Comparison of ENCODE assay signal across 17 cellular contexts in genomic region chr16:49471038-49471727, GRCh38.
DNase-seq lines count a peak whose midpoint lies in the region; TF ChIP-seq lines count a peak whose summit lies in the region.
"Had no signal": no experiment of that assay in that cellular context is flagged by ENCODE, and none has a peak within 500 bp of the region (broad histone marks: within the 10 kb centered on the region; RNA-seq: fewer than 3 reads in every experiment).

No MANE protein-coding gene starts in this region.

- no peaks in the 10 kb centered on the region for H3K4me1 ChIP-seq in H9 (ENCODE audit: insufficient read depth, low read length)
- no peaks in the 10 kb centered on the region for H3K4me1 ChIP-seq in mesenchymal stem cell (ENCODE audit: control insufficient read depth, insufficient read depth, low read depth, low read length)
- H3K4me1 ChIP-seq in stomach, result no peaks in the 10 kb centered on the region
- H3K4me1 ChIP-seq in mesendoderm (ENCODE audit: control insufficient read depth, low read depth, low read length), result no peaks in the 10 kb centered on the region
- H3K4me1 ChIP-seq: Caco-2 had no signal

- H3K23me2 ChIP-seq in H9 (ENCODE audit: insufficient read length, low read depth, low read length, poor library complexity, severe bottlenecking), result no peaks in the 10 kb centered on the region

- H3K27me3 ChIP-seq in H9 (ENCODE audit: insufficient read depth, low read length), result no peaks in the 10 kb centered on the region; the same call in 1 of the 2 replicates
- H3K27me3 ChIP-seq in mesenchymal stem cell (ENCODE audit: control insufficient read depth in 1 of 2, insufficient read depth in 1 of 2, low read length in 2 of 2), result peaks cover 26 to 45% of the 10 kb centered on the region in 2 experiments
- no peaks in the 10 kb centered on the region for H3K27me3 ChIP-seq in stomach
- H3K27me3 ChIP-seq in mesendoderm (ENCODE audit: insufficient read depth, low read length, poor library complexity), result no peaks in the 10 kb centered on the region

- no peaks in the 10 kb centered on the region for H3K9me3 ChIP-seq in H9 (ENCODE audit: control insufficient read depth, low read depth, low read length)
- H3K9me3 ChIP-seq in mesenchymal stem cell (ENCODE audit: control insufficient read depth, low read length), result no peaks in the 10 kb centered on the region
- no peaks in the 10 kb centered on the region for H3K9me3 ChIP-seq in stomach
- H3K9me3 ChIP-seq: Caco-2 had no signal

- no peak for TF ChIP-seq POLR2A in stomach (IDR thresholded peaks at IDR 0.05)

- no peak overlapping the region for H4K5ac ChIP-seq in H9 (ENCODE audit: insufficient read length, low read depth, low read length)
- H4K5ac ChIP-seq in mesendoderm (ENCODE audit: low read length), result no peak overlapping the region

- H4K8ac ChIP-seq in H9 (replicated peaks; ENCODE audit: insufficient read length, low read depth, low read length) (no peak overlapping the region), mesenchymal stem cell (ENCODE audit: low read length) (no peak overlapping the region), mesendoderm (ENCODE audit: low read depth, low read length) (no peak overlapping the region)

- H3K79me2 ChIP-seq in H9 (ENCODE audit: insufficient read depth, low read length) (no peaks in the 10 kb centered on the region), mesendoderm (ENCODE audit: control insufficient read depth, insufficient read depth, low read length) (no peaks in the 10 kb centered on the region)

- H3K27ac Mint-ChIP-seq in H9 (no peak overlapping the region), brain (peak overlapping the region in 3 of 5 experiments; percentile 26 to 54 (median 31))

- no peak overlapping the region for H3K27ac ChIP-seq in H9 (ENCODE audit: insufficient read length, low read depth, low read length)
- no peak overlapping the region for H3K27ac ChIP-seq in mesenchymal stem cell (ENCODE audit: low read length, poor library complexity, severe bottlenecking)
- no peak overlapping the region for H3K27ac ChIP-seq in stomach
- H3K27ac ChIP-seq in mesendoderm (ENCODE audit: low read depth, low read length), result no peak overlapping the region

- TF ChIP-seq CTCF in H9 (conservative IDR thresholded peaks at IDR 0.05) (no peak), brain (conservative IDR thresholded peaks at IDR 0.05) (no peak), stomach (IDR thresholded peaks at IDR 0.05) (no peak), GM13976 (IDR thresholded peaks at IDR 0.05; ENCODE audit: borderline replicate concordance, control extremely low read depth, extremely low read depth, insufficient read depth, missing control alignments) (no peak)

- H3K14ac ChIP-seq in H9 (ENCODE audit: insufficient read depth, low read length), result no peak overlapping the region
- H3K14ac ChIP-seq in mesenchymal stem cell (ENCODE audit: low read length in 2 of 2), result no peak overlapping the region

- H3K9me3 Mint-ChIP-seq in H9 (no peaks in the 10 kb centered on the region), brain (peaks cover 0 to 6% (median 0%) of the 10 kb centered on the region in 5 experiments)
- H3K9me3 Mint-ChIP-seq: IgD-negative memory B cell had no signal

- H3T11ph ChIP-seq in H9 (ENCODE audit: low read length), result no peak overlapping the region

- H2BK12ac ChIP-seq in H9 (ENCODE audit: insufficient read length, low read depth, low read length), result no peak overlapping the region
- H2BK12ac ChIP-seq in mesenchymal stem cell (ENCODE audit: low read length in 2 of 2), result no peak overlapping the region

- H2BK20ac ChIP-seq in H9 (ENCODE audit: low read depth, low read length, poor library complexity, severe bottlenecking), result no peak overlapping the region

- H3K36me3 Mint-ChIP-seq in H9 (ENCODE audit: insufficient read depth in 1 of 3, low read depth in 3 of 3) (no peaks in the 10 kb centered on the region), brain (no peaks in the 10 kb centered on the region)
- H3K36me3 Mint-ChIP-seq: IgD-negative memory B cell had no signal

- peaks cover 0 to 4% of the 10 kb centered on the region in 2 experiments; a peak in 2 of 4 replicates for H3K4me1 Mint-ChIP-seq in H9
- H3K4me1 Mint-ChIP-seq in brain, result peaks cover 20% of the 10 kb centered on the region

- H3K56ac ChIP-seq in H9 (ENCODE audit: insufficient read length, low read depth, low read length) (no peak overlapping the region), mesendoderm (ENCODE audit: low read length) (no peak overlapping the region)

- H3K79me1 ChIP-seq in H9 (ENCODE audit: insufficient read depth, low read depth, low read length, poor library complexity, severe bottlenecking) (no peaks in the 10 kb centered on the region), mesenchymal stem cell (replicated peaks; ENCODE audit: low read length, poor library complexity, severe bottlenecking) (no peaks in the 10 kb centered on the region), mesendoderm (ENCODE audit: low read length) (no peaks in the 10 kb centered on the region)

- H2BK120ac ChIP-seq in H9 (ENCODE audit: low read depth, low read length, poor library complexity, severe bottlenecking), result no peak overlapping the region
- H2BK120ac ChIP-seq in mesenchymal stem cell (ENCODE audit: low read depth, low read length), result no peak overlapping the region
- H2BK120ac ChIP-seq in mesendoderm (ENCODE audit: low read depth, low read length), result no peak overlapping the region

- no peak overlapping the region for H4K91ac ChIP-seq in H9 (ENCODE audit: insufficient read length, low read depth, low read length)
- H4K91ac ChIP-seq in mesenchymal stem cell (ENCODE audit: low read length), result no peak overlapping the region

- intact Hi-C loops in stomach (cut with DNase I; ENCODE audit: low total_unique reads), result no loop called here

- WGBS in H9 (ENCODE audit: extremely low coverage, insufficient read length, low lambda C conversion rate), result no CpG with 5 or more reads among the region's 11 CpGs
- 79% methylated on average over 11 of the region's 11 CpGs for WGBS in mesenchymal stem cell
- WGBS in stomach, 5 donors, result 84 to 87% (median 85%) methylated on average over 11 of the region's 11 CpGs
- WGBS in mesendoderm (ENCODE audit: extremely low coverage, insufficient coverage, low lambda C conversion rate), result no CpG with 5 or more reads among the region's 11 CpGs

- H3K4me3 ChIP-seq in mesenchymal stem cell (ENCODE audit: insufficient read depth in 1 of 2, low read depth in 1 of 2, low read length in 2 of 2), result no peak overlapping the region
- no peak overlapping the region for H3K4me3 ChIP-seq in stomach
- H3K4me3 ChIP-seq in mesendoderm (ENCODE audit: low read length), result no peak overlapping the region

- DNase-seq in H9, result peak; percentile 9
- DNase-seq in mesenchymal stem cell, result no peak
- peak; percentile 1 for DNase-seq in stomach
- DNase-seq in GM13976 (ENCODE audit: low spot score), result no peak
- no peak for DNase-seq in NCI-H2227 (lab: John Stamatoyannopoulos, UW; ENCODE audit: unreplicated experiment)
- no peak for DNase-seq in mesendoderm
- DNase-seq: DMS153, EL, Kasumi-1, MM.1S, NCI-H1105, NCI-H1694, NCI-H2227 treated with DMSO at 0.1 percent for 48 hours, NCI-H524 had no signal

- H3K4me3 Mint-ChIP-seq in H9 (no peak overlapping the region), brain (no peak overlapping the region)
- H3K4me3 Mint-ChIP-seq: IgD-negative memory B cell had no signal

- H2AFZ ChIP-seq in H9 (ENCODE audit: low read length) (no peak overlapping the region), mesenchymal stem cell (ENCODE audit: low read depth, low read length) (no peak overlapping the region)

- H3K23ac ChIP-seq in H9 (ENCODE audit: insufficient read length, low read depth, low read length) (no peak overlapping the region), mesenchymal stem cell (ENCODE audit: low read length in 2 of 2) (no peak overlapping the region), mesendoderm (ENCODE audit: low read length) (no peak overlapping the region)

- in situ Hi-C loops in GM13976 (cut with MboI; ENCODE audit: low sequenced_read_pairs, unreplicated experiment), result no loop called here

- H3K36me3 ChIP-seq in mesenchymal stem cell (ENCODE audit: control insufficient read depth in 1 of 2, insufficient read depth in 2 of 2, low read depth in 1 of 2, low read length in 2 of 2) (no peaks in the 10 kb centered on the region), stomach (no peaks in the 10 kb centered on the region), mesendoderm (ENCODE audit: control insufficient read depth, insufficient read depth, low read length) (no peaks in the 10 kb centered on the region)

- no peak overlapping the region for H2BK5ac ChIP-seq in H9 (ENCODE audit: insufficient read length, low read length)
- no peak overlapping the region for H2BK5ac ChIP-seq in mesenchymal stem cell (ENCODE audit: low read depth, low read length, poor library complexity, severe bottlenecking)
- H2BK5ac ChIP-seq in mesendoderm (ENCODE audit: low read length), result no peak overlapping the region

- H3K18ac ChIP-seq in H9 (ENCODE audit: insufficient read length, low read depth, low read length), result no peak overlapping the region
- no peak overlapping the region for H3K18ac ChIP-seq in mesenchymal stem cell (ENCODE audit: low read depth in 1 of 2, low read length in 2 of 2)
- H3K18ac ChIP-seq in mesendoderm (ENCODE audit: low read length), result no peak overlapping the region

- H2AK5ac ChIP-seq in H9 (ENCODE audit: insufficient read length, low read length), result no peak overlapping the region
- H2AK5ac ChIP-seq in mesenchymal stem cell (ENCODE audit: low read length, severe bottlenecking), result no peak overlapping the region
- no peak overlapping the region for H2AK5ac ChIP-seq in mesendoderm (ENCODE audit: low read length)

- no peak overlapping the region for H3K4ac ChIP-seq in H9 (ENCODE audit: low read depth, low read length)
- no peak overlapping the region for H3K4ac ChIP-seq in mesenchymal stem cell (ENCODE audit: low read depth in 1 of 2, low read length in 2 of 2)
- no peak overlapping the region for H3K4ac ChIP-seq in mesendoderm (ENCODE audit: low read depth, low read length)

- H2BK15ac ChIP-seq in H9 (ENCODE audit: low read depth, low read length), result no peak overlapping the region
- peak overlapping the region; percentile 37 for H2BK15ac ChIP-seq in mesenchymal stem cell (ENCODE audit: low read depth, poor library complexity, severe bottlenecking)
- no peak overlapping the region for H2BK15ac ChIP-seq in mesendoderm (replicated peaks; ENCODE audit: low read depth)

- H3K9ac ChIP-seq in H9 (ENCODE audit: extremely low read depth, insufficient read length, low read length) (no peak overlapping the region), mesenchymal stem cell (ENCODE audit: low read length) (no peak overlapping the region), mesendoderm (ENCODE audit: low read length) (no peak overlapping the region)

- H4K20me1 ChIP-seq in H9 (ENCODE audit: control insufficient read depth, insufficient read depth, insufficient read length), result no peaks in the 10 kb centered on the region

- no peak overlapping the region for H3K4me2 ChIP-seq in H9 (ENCODE audit: insufficient read depth, insufficient read length, low read length)
- no peak overlapping the region for H3K4me2 ChIP-seq in mesenchymal stem cell (ENCODE audit: low read length, poor library complexity, severe bottlenecking)
- no peak overlapping the region for H3K4me2 ChIP-seq in mesendoderm (ENCODE audit: low read length)

- no peak for TF ChIP-seq EP300 in stomach (IDR thresholded peaks at IDR 0.05)

- H3K27me3 Mint-ChIP-seq in H9 (ENCODE audit: low read depth) (peaks cover 10% of the 10 kb centered on the region), brain (peaks cover 6% of the 10 kb centered on the region)
- H3K27me3 Mint-ChIP-seq: IgD-negative memory B cell had no signal

Comparison
In these comparisons a context has a peak if more than half of its experiments do, and no peak if none do; other contexts are left out.
1. DNase-seq: peak in H9 (single experiment) and stomach (single experiment); none in mesenchymal stem cell (single experiment), GM13976 (single experiment), NCI-H2227 (single experiment) and mesendoderm (single experiment).
2. H3K27ac Mint-ChIP-seq: peak in brain (3 of 5); none in H9 (0 of 3).